In genomic region chr7:125654076-125654475, GRCh38 we compare ENCODE assay signal across 20 cellular contexts.
DNase-seq lines count a peak whose midpoint lies in the region; ATAC-seq, FAIRE-seq and TF ChIP-seq lines count a peak whose summit lies in the region.
"Had no signal": no experiment of that assay in that cellular context is flagged by ENCODE, and none has a peak within 500 bp of the region (broad histone marks: within the 10 kb centered on the region; RNA-seq: fewer than 3 reads in every experiment).

No MANE protein-coding gene starts in this region.

- TF ChIP-seq RAD21 in GM12878 (IDR thresholded peaks at IDR 0.05; ENCODE audit: insufficient read depth, low read depth, low read length) = no peak

- intact Hi-C loops in GM12878 (cut with micrococcal nuclease; ENCODE audit: unreplicated experiment) = no loop called here

- DNase-seq in GM12878 (ENCODE audit: low read depth, low spot score) (no peak), LoVo (ENCODE audit: low spot score) (no peak), midbrain (lab: John Stamatoyannopoulos, UW) (no peak)
- no peak for DNase-seq in activated CD4-positive, alpha-beta T cell treated with anti-CD3 and anti-CD28 coated beads, Interleukin-2, amount 50 U/mL, for 1 hour
- DNase-seq: AML-193; Caco-2; CD8-positive, alpha-beta memory T cell; DND-41; GDM1; GM23248; H7 had no signal

- H2AFZ ChIP-seq in GM12878 (ENCODE audit: control insufficient read depth, low read depth, low read length) = no peak overlapping the region
- H2AFZ ChIP-seq: GM23248 had no signal

- SMC1A ChIA-PET in GM12878 (lab: Charles Lee; ENCODE audit: uncharacterized antibody, unreplicated experiment) = no interaction called here

- H3K36me3 ChIP-seq in GM12878 (ENCODE audit: control insufficient read depth in 2 of 2, insufficient read depth in 2 of 2, low read length in 1 of 2) = no peaks in the 10 kb centered on the region
- H3K36me3 ChIP-seq: BLaER1 had no signal

- RAD21 ChIA-PET in GM12878 (lab: Charles Lee; ENCODE audit: unreplicated experiment) = no interaction called here

- ATAC-seq in GM18867 (IDR thresholded peaks at IDR 0.05; ENCODE audit: unreplicated experiment) = peak; percentile 52
- ATAC-seq in HG02885 (IDR thresholded peaks at IDR 0.05; ENCODE audit: poor library complexity, unreplicated experiment) = peak; percentile 48
- ATAC-seq in HG03460 (IDR thresholded peaks at IDR 0.05; ENCODE audit: unreplicated experiment) = peak; percentile 70
- ATAC-seq in GM12878 = 0 out of 3 replicates have a peak, but pooled peaks have one; percentile 37
- ATAC-seq: A549, HepG2 had no signal

- no peak overlapping the region for H3K9ac ChIP-seq in GM12878 (ENCODE audit: control insufficient read depth, insufficient read depth, low read length)
- H3K9ac ChIP-seq: BLaER1, GM23248, KMS-11 had no signal

- H3K4me1 ChIP-seq in GM12878 (ENCODE audit: control insufficient read depth, insufficient read depth, low read length) = no peaks in the 10 kb centered on the region
- H3K4me1 ChIP-seq: A549, Caco-2 had no signal

- no peak overlapping the region for H3K4me3 ChIP-seq in GM12878
- H3K4me3 ChIP-seq: A549, BLaER1, GM23248 had no signal

- CTCF ChIA-PET in GM12878 (lab: Yijun Ruan, JAX) = no interaction called here

- no peaks in the 10 kb centered on the region; the same call in 2 of the 3 replicates for H3K9me3 ChIP-seq in GM12878 (replicated peaks; ENCODE audit: control insufficient read depth, insufficient read depth, low read length)
- H3K9me3 ChIP-seq: A549, BLaER1, Caco-2 had no signal

- no peak for TF ChIP-seq EP300 in GM12878 (IDR thresholded peaks at IDR 0.05; ENCODE audit: borderline replicate concordance in 1 of 2, control insufficient read depth in 1 of 2, low read depth in 2 of 2, low read length in 2 of 2)

- H3K79me2 ChIP-seq in GM12878 (ENCODE audit: control insufficient read depth, insufficient read depth, low read length) = no peaks in the 10 kb centered on the region

- 13% methylated on average over 1 of the region's 1 CpG for WGBS in GM12878 (ENCODE audit: insufficient coverage, insufficient replicate concordance, low lambda C conversion rate, missing lambda C conversion rate)

- H3K4me2 ChIP-seq in GM12878 (ENCODE audit: control insufficient read depth, insufficient read depth) = peak overlapping the region; percentile 25; the same call in 1 of the 2 replicates
- H3K4me2 ChIP-seq: A549, BLaER1, KMS-11 had no signal

- FAIRE-seq in GM12878 (lab: Jason Lieb, UNC) = no peak
- FAIRE-seq: A549, GM18507, GM19239, HepG2 had no signal

- TF ChIP-seq CTCF in GM12878 (IDR thresholded peaks at IDR 0.05 in 2 of 3, conservative IDR thresholded peaks at IDR 0.05 in 1 of 3; ENCODE audit: control insufficient read depth in 2 of 3, extremely low read depth in 1 of 3, insufficient read depth in 1 of 3, low read depth in 3 of 3, low read length in 3 of 3) = no peak

- in situ Hi-C loops in GM12878 (cut with MboI) = no loop called here

- BruUV-seq in GM12878 (replicated peaks; lab: Mats Ljungman, UMichigan) = no TSS peak

- no peaks in the 10 kb centered on the region for H3K27me3 ChIP-seq in GM12878 (replicated peaks in 1 of 2; ENCODE audit: control insufficient read depth in 2 of 2, insufficient read depth in 2 of 2, low read length in 1 of 2)
- H3K27me3 ChIP-seq: BLaER1 had no signal

- no peaks in the 10 kb centered on the region for H4K20me1 ChIP-seq in GM12878 (ENCODE audit: control insufficient read depth, insufficient read depth)
- H4K20me1 ChIP-seq: BLaER1 had no signal

- no peak for TF ChIP-seq POLR2A in GM12878 (IDR thresholded peaks at IDR 0.05; ENCODE audit: low read depth, low read length)

- no peak overlapping the region for H3K27ac ChIP-seq in GM12878 (ENCODE audit: control insufficient read depth, insufficient read depth)
- H3K27ac ChIP-seq: A549, BLaER1, GM23248, KMS-11 had no signal

- POLR2A ChIA-PET in GM12878 (lab: Charles Lee) = no interaction called here

TF ChIP-seq in GM12878, 131 proteins besides CTCF, POLR2A, EP300 and RAD21:
- TF ChIP-seq MEF2B (IDR thresholded peaks at IDR 0.05; ENCODE audit: partially characterized antibody, poor library complexity, severe bottlenecking) (no peak), RBBP5 (conservative IDR thresholded peaks at IDR 0.05) (no peak), SREBF2 (IDR thresholded peaks at IDR 0.05; ENCODE audit: low read length) (no peak), CEBPB (IDR thresholded peaks at IDR 0.05; ENCODE audit: borderline replicate concordance in 1 of 2, low read depth in 2 of 2, low read length in 2 of 2) (no peak), NBN (IDR thresholded peaks at IDR 0.05) (no peak), RCOR1 (conservative IDR thresholded peaks at IDR 0.05; ENCODE audit: low read depth, low read length) (no peak), MAX (IDR thresholded peaks at IDR 0.05; ENCODE audit: low read depth, low read length) (no peak), SUPT20H (IDR thresholded peaks at IDR 0.05; ENCODE audit: borderline replicate concordance, control insufficient read depth, low read depth, low read length) (no peak), RFX5 (IDR thresholded peaks at IDR 0.05; ENCODE audit: low read depth, low read length) (no peak), NFXL1 (IDR thresholded peaks at IDR 0.05; ENCODE audit: borderline replicate concordance) (no peak), SMAD1 (IDR thresholded peaks at IDR 0.05; ENCODE audit: low read depth, partially characterized antibody) (no peak), STAT1 (conservative IDR thresholded peaks at IDR 0.05) (no peak)
- TF ChIP-seq, protein P1, sequence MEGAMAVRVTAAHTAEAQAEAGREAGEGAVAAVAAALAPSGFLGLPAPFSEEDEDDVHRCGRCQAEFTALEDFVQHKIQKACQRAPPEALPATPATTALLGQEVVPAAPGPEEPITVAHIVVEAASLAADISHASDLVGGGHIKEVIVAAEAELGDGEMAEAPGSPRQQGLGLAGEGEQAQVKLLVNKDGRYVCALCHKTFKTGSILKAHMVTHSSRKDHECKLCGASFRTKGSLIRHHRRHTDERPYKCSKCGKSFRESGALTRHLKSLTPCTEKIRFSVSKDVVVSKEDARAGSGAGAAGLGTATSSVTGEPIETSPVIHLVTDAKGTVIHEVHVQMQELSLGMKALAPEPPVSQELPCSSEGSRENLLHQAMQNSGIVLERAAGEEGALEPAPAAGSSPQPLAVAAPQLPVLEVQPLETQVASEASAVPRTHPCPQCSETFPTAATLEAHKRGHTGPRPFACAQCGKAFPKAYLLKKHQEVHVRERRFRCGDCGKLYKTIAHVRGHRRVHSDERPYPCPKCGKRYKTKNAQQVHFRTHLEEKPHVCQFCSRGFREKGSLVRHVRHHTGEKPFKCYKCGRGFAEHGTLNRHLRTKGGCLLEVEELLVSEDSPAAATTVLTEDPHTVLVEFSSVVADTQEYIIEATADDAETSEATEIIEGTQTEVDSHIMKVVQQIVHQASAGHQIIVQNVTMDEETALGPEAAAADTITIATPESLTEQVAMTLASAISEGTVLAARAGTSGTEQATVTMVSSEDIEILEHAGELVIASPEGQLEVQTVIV (IDR thresholded peaks at IDR 0.05; ENCODE audit: borderline replicate concordance, partially characterized antibody) = no peak
- TF ChIP-seq, protein P2, sequence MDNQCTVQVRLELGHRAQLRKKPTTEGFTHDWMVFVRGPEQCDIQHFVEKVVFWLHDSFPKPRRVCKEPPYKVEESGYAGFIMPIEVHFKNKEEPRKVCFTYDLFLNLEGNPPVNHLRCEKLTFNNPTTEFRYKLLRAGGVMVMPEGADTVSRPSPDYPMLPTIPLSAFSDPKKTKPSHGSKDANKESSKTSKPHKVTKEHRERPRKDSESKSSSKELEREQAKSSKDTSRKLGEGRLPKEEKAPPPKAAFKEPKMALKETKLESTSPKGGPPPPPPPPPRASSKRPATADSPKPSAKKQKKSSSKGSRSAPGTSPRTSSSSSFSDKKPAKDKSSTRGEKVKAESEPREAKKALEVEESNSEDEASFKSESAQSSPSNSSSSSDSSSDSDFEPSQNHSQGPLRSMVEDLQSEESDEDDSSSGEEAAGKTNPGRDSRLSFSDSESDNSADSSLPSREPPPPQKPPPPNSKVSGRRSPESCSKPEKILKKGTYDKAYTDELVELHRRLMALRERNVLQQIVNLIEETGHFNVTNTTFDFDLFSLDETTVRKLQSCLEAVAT (IDR thresholded peaks at IDR 0.05) = no peak
- TF ChIP-seq, protein P3, sequence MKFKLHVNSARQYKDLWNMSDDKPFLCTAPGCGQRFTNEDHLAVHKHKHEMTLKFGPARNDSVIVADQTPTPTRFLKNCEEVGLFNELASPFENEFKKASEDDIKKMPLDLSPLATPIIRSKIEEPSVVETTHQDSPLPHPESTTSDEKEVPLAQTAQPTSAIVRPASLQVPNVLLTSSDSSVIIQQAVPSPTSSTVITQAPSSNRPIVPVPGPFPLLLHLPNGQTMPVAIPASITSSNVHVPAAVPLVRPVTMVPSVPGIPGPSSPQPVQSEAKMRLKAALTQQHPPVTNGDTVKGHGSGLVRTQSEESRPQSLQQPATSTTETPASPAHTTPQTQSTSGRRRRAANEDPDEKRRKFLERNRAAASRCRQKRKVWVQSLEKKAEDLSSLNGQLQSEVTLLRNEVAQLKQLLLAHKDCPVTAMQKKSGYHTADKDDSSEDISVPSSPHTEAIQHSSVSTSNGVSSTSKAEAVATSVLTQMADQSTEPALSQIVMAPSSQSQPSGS (IDR thresholded peaks at IDR 0.05; ENCODE audit: low read length) = no peak
